17 cellular contexts compared by ENCODE assay signal in the genomic region with DNA sequence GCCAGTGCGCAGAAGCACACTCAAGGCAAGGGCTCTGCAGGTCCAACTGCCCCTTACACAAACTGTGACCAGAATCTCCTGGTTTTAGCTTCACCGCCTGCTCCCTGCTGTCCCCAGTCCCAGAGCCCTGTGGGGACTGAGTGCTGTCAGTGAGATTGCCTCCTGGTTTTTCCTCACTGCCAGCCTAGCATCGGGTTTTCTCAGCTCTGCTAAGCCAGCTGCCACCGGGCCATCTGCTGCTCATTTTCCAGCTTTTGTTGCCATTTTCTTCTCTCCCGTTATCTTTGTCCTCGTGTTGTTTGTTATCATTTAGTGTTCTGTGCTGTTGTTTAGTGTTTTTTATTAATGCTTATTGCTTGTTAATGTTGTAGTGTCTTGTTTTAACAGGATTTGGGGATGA.
DNase-seq lines count a peak whose midpoint lies in the region; ATAC-seq, FAIRE-seq and TF ChIP-seq lines count a peak whose summit lies in the region.
"Had no signal": no experiment of that assay in that cellular context is flagged by ENCODE, and none has a peak within 500 bp of the region (broad histone marks: within the 10 kb centered on the region; RNA-seq: fewer than 3 reads in every experiment).

No MANE protein-coding gene starts in this region.

- peaks cover 16% of the 10 kb centered on the region for H3K36me3 ChIP-seq in A673 (ENCODE audit: insufficient read depth, low read length, poor library complexity, severe bottlenecking)
- H3K36me3 ChIP-seq in endodermal cell (ENCODE audit: control insufficient read depth, insufficient read depth, low read length) = peaks cover 33% of the 10 kb centered on the region

- no peak for ATAC-seq in GM18520 (IDR thresholded peaks at IDR 0.05; ENCODE audit: unreplicated experiment)
- ATAC-seq in HG02840 (IDR thresholded peaks at IDR 0.05; ENCODE audit: low FRiP score, unreplicated experiment) = no peak

- WGBS in endodermal cell (ENCODE audit: insufficient coverage in 1 of 2, insufficient read length in 1 of 2), 2 experiments = 89 to 94% methylated on average over 4 to 6 of the region's 6 CpGs

- peaks cover 12% of the 10 kb centered on the region for H3K4me1 Mint-ChIP-seq in endodermal cell

- TF ChIP-seq CTCF in A673 (conservative IDR thresholded peaks at IDR 0.05; ENCODE audit: low read depth, low read length) (no peak), D721Med (IDR thresholded peaks at IDR 0.05; ENCODE audit: insufficient read depth, missing control alignments) (no peak), endodermal cell (conservative IDR thresholded peaks at IDR 0.05) (no peak)

- DNase-seq in A673 (ENCODE audit: low spot score) (peak; percentile 54), D721Med (ENCODE audit: insufficient read length, low spot score) (peak; percentile 40), NCI-H82 treated with DMSO at 0.1 percent for 48 hours (lab: John Stamatoyannopoulos, UW; ENCODE audit: unreplicated experiment) (peak; percentile 81), endodermal cell (no peak), NCI-H187 treated with DMSO at 0.1 percent for 48 hours (lab: John Stamatoyannopoulos, UW) (no peak)
- no peak for DNase-seq in effector CD8-positive, alpha-beta T cell (lab: John Stamatoyannopoulos, UW)
- DNase-seq: activated T-cell treated with anti-CD3 and anti-CD28 coated beads, Interleukin-2, amount 50 U/mL, for 24 hours; Caco-2; effector CD4-positive, alpha-beta T cell; Karpas-422; NCI-H1048; stimulated activated CD4-positive, alpha-beta T cell treated with anti-CD3 and anti-CD28 coated beads, Interleukin-2, amount 100 ng/mL, for 48 hours; SW 1271 had no signal

- H3K9me3 Mint-ChIP-seq in endodermal cell = peaks cover 2% of the 10 kb centered on the region
- H3K9me3 Mint-ChIP-seq: activated T-cell treated with anti-CD3 and anti-CD28 coated beads, Interleukin-2, amount 50 U/mL, for 24 hours had no signal

- POLR2A ChIA-PET in A673 (lab: Charles Lee; ENCODE audit: low non-redundant PET) = interaction anchor here (0.6 kb wide), 1 partner anchor 102 kb away, joined by 3 read pairs; no protein-coding TSS in a partner anchor

- intact Hi-C loops in A673 (cut with micrococcal nuclease; ENCODE audit: unreplicated experiment) = no loop called here

- H3K9ac ChIP-seq in endodermal cell (ENCODE audit: extremely low read depth, low read length, poor library complexity, severe bottlenecking) = no peak overlapping the region

- H3K27me3 Mint-ChIP-seq in endodermal cell (ENCODE audit: insufficient read depth) = no peaks in the 10 kb centered on the region
- H3K27me3 Mint-ChIP-seq: activated T-cell treated with anti-CD3 and anti-CD28 coated beads, Interleukin-2, amount 50 U/mL, for 24 hours had no signal

- H3K9me3 ChIP-seq in A673 (ENCODE audit: low read depth, low read length, poor library complexity, severe bottlenecking) = no peaks in the 10 kb centered on the region
- no peaks in the 10 kb centered on the region for H3K9me3 ChIP-seq in endodermal cell (ENCODE audit: control insufficient read depth, low read length)
- H3K9me3 ChIP-seq: Caco-2 had no signal

- no peaks in the 10 kb centered on the region for H3K27me3 ChIP-seq in A673 (replicated peaks; ENCODE audit: insufficient read depth, low read depth, low read length, poor library complexity)
- no peaks in the 10 kb centered on the region for H3K27me3 ChIP-seq in endodermal cell (ENCODE audit: control insufficient read depth, insufficient read depth, low read length, poor library complexity, severe bottlenecking)
- H3K27me3 ChIP-seq: cardiac muscle cell had no signal

- peaks cover 30% of the 10 kb centered on the region for H3K36me3 Mint-ChIP-seq in endodermal cell (ENCODE audit: low read depth)

- no peak overlapping the region for H3K27ac ChIP-seq in A673 (ENCODE audit: low read depth, low read length, poor library complexity, severe bottlenecking)
- peak overlapping the region; percentile 86 for H3K27ac ChIP-seq in endodermal cell (ENCODE audit: low read depth, low read length)
- H3K27ac ChIP-seq: cardiac muscle cell had no signal

- BruUV-seq in A673 (replicated peaks; lab: Mats Ljungman, UMichigan) = no TSS peak

- FAIRE-seq in D721Med (lab: Jason Lieb, UNC) = no peak
- FAIRE-seq: urothelium cell line had no signal

- no peak overlapping the region for H3K4me3 Mint-ChIP-seq in endodermal cell
- H3K4me3 Mint-ChIP-seq: activated T-cell treated with anti-CD3 and anti-CD28 coated beads, Interleukin-2, amount 50 U/mL, for 24 hours had no signal

- H3K4me3 ChIP-seq in A673 (ENCODE audit: low read depth, low read length, poor library complexity, severe bottlenecking) (no peak overlapping the region), endodermal cell (ENCODE audit: low read length) (peak overlapping the region; percentile 60)
- H3K4me3 ChIP-seq: cardiac muscle cell had no signal

- no peak overlapping the region for H3K27ac Mint-ChIP-seq in endodermal cell

- peaks cover 9% of the 10 kb centered on the region for H3K4me1 ChIP-seq in A673 (ENCODE audit: insufficient read depth, low read length, poor library complexity, severe bottlenecking)
- peaks cover 5% of the 10 kb centered on the region for H3K4me1 ChIP-seq in endodermal cell (ENCODE audit: control insufficient read depth, insufficient read depth, low read length)
- H3K4me1 ChIP-seq: Caco-2 had no signal

- CTCF ChIA-PET in A673 (lab: Charles Lee) = interaction anchor here (1.1 kb wide), 1 partner anchor 10 kb away, joined by 3 read pairs; no protein-coding TSS in a partner anchor

Comparison
In these comparisons a context has a peak if more than half of its experiments do, and no peak if none do; other contexts are left out.
1. DNase-seq: peak in A673 (single experiment), D721Med (single experiment) and NCI-H82 treated with DMSO at 0.1 percent for 48 hours (single experiment); none in endodermal cell (single experiment), NCI-H187 treated with DMSO at 0.1 percent for 48 hours (single experiment) and effector CD8-positive, alpha-beta T cell (single experiment).